Comparison of ENCODE assay signal across 18 cellular contexts in the genomic region with DNA sequence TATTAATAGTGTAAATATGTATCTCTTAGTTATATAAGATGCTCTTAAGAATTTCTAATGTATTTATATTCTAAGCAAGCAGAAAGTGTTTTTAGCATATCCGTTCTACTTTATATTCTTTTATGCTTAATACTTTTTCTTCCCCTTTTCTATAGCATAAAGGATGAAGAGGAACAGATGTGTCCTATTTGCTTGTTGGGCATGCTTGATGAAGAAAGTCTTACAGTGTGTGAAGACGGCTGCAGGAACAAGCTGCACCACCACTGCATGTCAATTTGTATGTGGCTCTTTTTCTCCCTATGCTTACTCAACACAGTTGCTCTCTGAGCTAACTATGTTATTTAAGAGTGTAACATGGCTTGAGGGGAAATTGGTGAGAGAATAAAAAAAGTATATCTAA. TPM values are rescaled to one million over a fixed set of nuclear protein-coding genes. Genes with fewer than 3 reads are reported as not detected.
A peak's percentile ranks its signal among the peaks of the same experiment; 100 is the strongest.
DNase-seq lines count a peak whose midpoint lies in the region; ATAC-seq and TF ChIP-seq lines count a peak whose summit lies in the region.
"Had no signal": no experiment of that assay in that cellular context is flagged by ENCODE, and none has a peak within 500 bp of the region (broad histone marks: within the 10 kb centered on the region; RNA-seq: fewer than 3 reads in every experiment).

No MANE protein-coding gene starts in this region.

- WGBS in gastroesophageal sphincter (ENCODE audit: low coverage in 1 of 2), 2 donors: 90 to 92% methylated on average over 2 of the region's 2 CpGs

- H3K79me2 ChIP-seq in DOHH2 (ENCODE audit: control insufficient read depth, low read length): no peaks in the 10 kb centered on the region

- H3K27ac ChIP-seq in DOHH2 (ENCODE audit: low read depth, low read length): peak overlapping the region; percentile 8; the same call in 1 of the 2 replicates
- H3K27ac ChIP-seq in gastroesophageal sphincter: no peak overlapping the region
- H3K27ac ChIP-seq: Peyer's patch, SK-N-MC had no signal

- H3K4me3 ChIP-seq in DOHH2 (ENCODE audit: low read length) (no peak overlapping the region), gastroesophageal sphincter (no peak overlapping the region)
- H3K4me3 ChIP-seq: K562, Peyer's patch, SK-N-MC had no signal

- peaks cover 23% of the 10 kb centered on the region for H3K4me1 Mint-ChIP-seq in activated naive CD8-positive, alpha-beta T cell treated with anti-CD3 and anti-CD28 coated beads, Interleukin-2, amount 50 U/mL, for 24 hours
- H3K4me1 Mint-ChIP-seq in activated naive CD8-positive, alpha-beta T cell treated with anti-CD3 and anti-CD28 coated beads for 36 hours: peaks cover 13% of the 10 kb centered on the region
- H3K4me1 Mint-ChIP-seq in T-cell (peaks cover 23 to 42% (median 24%) of the 10 kb centered on the region in 3 donors), osteocyte (ENCODE audit: unreplicated experiment) (no peaks in the 10 kb centered on the region)
- H3K4me1 Mint-ChIP-seq in naive thymus-derived CD8-positive, alpha-beta T cell: peaks cover 0 to 31% (median 7%) of the 10 kb centered on the region in 4 donors

- TF ChIP-seq CTCF in DOHH2 (IDR thresholded peaks at IDR 0.05; ENCODE audit: low read depth, low read length, poor library complexity, severe bottlenecking) (no peak), osteocyte (IDR thresholded peaks at IDR 0.05) (no peak), gastroesophageal sphincter (IDR thresholded peaks at IDR 0.05) (no peak)

- no peak for TF ChIP-seq EP300 in gastroesophageal sphincter (IDR thresholded peaks at IDR 0.05)

- H3K27me3 ChIP-seq in DOHH2 (ENCODE audit: control insufficient read depth, low read length) (no peaks in the 10 kb centered on the region), gastroesophageal sphincter (no peaks in the 10 kb centered on the region)
- H3K27me3 ChIP-seq: Peyer's patch had no signal

- H3K4me1 ChIP-seq in DOHH2 (ENCODE audit: control insufficient read depth, low read length): peaks cover 19% of the 10 kb centered on the region
- no peaks in the 10 kb centered on the region for H3K4me1 ChIP-seq in gastroesophageal sphincter
- H3K4me1 ChIP-seq: Peyer's patch had no signal

- POLR2A ChIA-PET in T-cell (lab: Charles Lee): no interaction called here
- POLR2A ChIA-PET in naive thymus-derived CD8-positive, alpha-beta T cell (lab: Charles Lee): no interaction called here

- no peak for ATAC-seq in activated naive CD8-positive, alpha-beta T cell treated with anti-CD3 and anti-CD28 coated beads, Interleukin-2, amount 50 U/mL, for 24 hours
- ATAC-seq in T-cell (replicated peaks in 1 of 4): no peak
- ATAC-seq in naive thymus-derived CD8-positive, alpha-beta T cell: no peak
- ATAC-seq in gastroesophageal sphincter: no peak
- ATAC-seq: K562, Right ventricle myocardium inferior had no signal

- H3F3A ChIP-seq in DOHH2 (ENCODE audit: control insufficient read depth, insufficient read depth): 0 out of 2 replicates have a peak, but pooled peaks cover 6% of the 10 kb centered on the region

- H3K36me3 Mint-ChIP-seq in activated naive CD8-positive, alpha-beta T cell treated with anti-CD3 and anti-CD28 coated beads, Interleukin-2, amount 50 U/mL, for 24 hours (ENCODE audit: low read depth): peaks cover 38% of the 10 kb centered on the region
- H3K36me3 Mint-ChIP-seq in activated naive CD8-positive, alpha-beta T cell treated with anti-CD3 and anti-CD28 coated beads for 36 hours: peaks cover 19% of the 10 kb centered on the region
- H3K36me3 Mint-ChIP-seq in T-cell: peaks cover 48% of the 10 kb centered on the region
- H3K36me3 Mint-ChIP-seq in naive thymus-derived CD8-positive, alpha-beta T cell: peaks cover 6 to 83% (median 16%) of the 10 kb centered on the region in 3 donors
- H3K36me3 Mint-ChIP-seq in osteocyte (ENCODE audit: unreplicated experiment): peaks cover 55% of the 10 kb centered on the region

- TF ChIP-seq POLR2A in gastroesophageal sphincter (IDR thresholded peaks at IDR 0.05): no peak

- no peak overlapping the region for H3K4me3 Mint-ChIP-seq in activated naive CD8-positive, alpha-beta T cell treated with anti-CD3 and anti-CD28 coated beads, Interleukin-2, amount 50 U/mL, for 24 hours
- no peak overlapping the region for H3K4me3 Mint-ChIP-seq in activated naive CD8-positive, alpha-beta T cell treated with anti-CD3 and anti-CD28 coated beads for 36 hours
- H3K4me3 Mint-ChIP-seq in T-cell (no peak overlapping the region), osteocyte (ENCODE audit: unreplicated experiment) (no peak overlapping the region)
- no peak overlapping the region for H3K4me3 Mint-ChIP-seq in naive thymus-derived CD8-positive, alpha-beta T cell
- H3K4me3 Mint-ChIP-seq: HFFc6 had no signal

- no peaks in the 10 kb centered on the region for H3K27me3 Mint-ChIP-seq in activated naive CD8-positive, alpha-beta T cell treated with anti-CD3 and anti-CD28 coated beads, Interleukin-2, amount 50 U/mL, for 24 hours
- H3K27me3 Mint-ChIP-seq in activated naive CD8-positive, alpha-beta T cell treated with anti-CD3 and anti-CD28 coated beads for 36 hours: no peaks in the 10 kb centered on the region
- H3K27me3 Mint-ChIP-seq in T-cell (no peaks in the 10 kb centered on the region), osteocyte (ENCODE audit: unreplicated experiment) (no peaks in the 10 kb centered on the region)
- no peaks in the 10 kb centered on the region for H3K27me3 Mint-ChIP-seq in naive thymus-derived CD8-positive, alpha-beta T cell

- 0 out of 2 replicates have a peak overlapping the region, but pooled peaks have one; percentile 15 for H3K4me2 ChIP-seq in DOHH2 (ENCODE audit: low read length)

- no peak for DNase-seq in activated naive CD8-positive, alpha-beta T cell treated with anti-CD3 and anti-CD28 coated beads, Interleukin-2, amount 50 U/mL, for 24 hours
- DNase-seq in activated naive CD8-positive, alpha-beta T cell treated with anti-CD3 and anti-CD28 coated beads for 36 hours: no peak
- DNase-seq in T-cell (no peak), osteocyte (ENCODE audit: extremely low spot score, unreplicated experiment) (no peak), NCI-H774 (lab: John Stamatoyannopoulos, UW) (no peak)
- no peak for DNase-seq in naive thymus-derived CD8-positive, alpha-beta T cell
- DNase-seq: DND-41, GDM1, HFFc6, NCI-H1092, NCI-H2081 treated with DMSO at 0.1 percent for 48 hours, NCI-H510A treated with DMSO at 0.1 percent for 48 hours, Peyer's patch had no signal

- H3K9me2 ChIP-seq in DOHH2 (replicated peaks; ENCODE audit: control insufficient read depth, low read length): no peaks in the 10 kb centered on the region

- peaks cover 80% of the 10 kb centered on the region for H3K36me3 ChIP-seq in DOHH2 (ENCODE audit: control insufficient read depth, low read length)
- H3K36me3 ChIP-seq in gastroesophageal sphincter: peaks cover 0 to 78% of the 10 kb centered on the region in 2 donors

- H3K9me3 ChIP-seq in DOHH2 (ENCODE audit: control insufficient read depth, insufficient read depth, low read length) (no peaks in the 10 kb centered on the region), gastroesophageal sphincter (no peaks in the 10 kb centered on the region)
- H3K9me3 ChIP-seq: Peyer's patch had no signal

- CTCF ChIA-PET in T-cell (lab: Charles Lee): interaction anchor here in 1 of 2 donors (0.6 kb wide), 1 partner anchor 22 kb away, joined by 3 read pairs; no protein-coding TSS in a partner anchor

- no peaks in the 10 kb centered on the region for H4K20me1 ChIP-seq in DOHH2 (ENCODE audit: control insufficient read depth, insufficient read depth, low read depth, low read length)

- no peaks in the 10 kb centered on the region for H3K9me3 Mint-ChIP-seq in activated naive CD8-positive, alpha-beta T cell treated with anti-CD3 and anti-CD28 coated beads, Interleukin-2, amount 50 U/mL, for 24 hours
- no peaks in the 10 kb centered on the region for H3K9me3 Mint-ChIP-seq in activated naive CD8-positive, alpha-beta T cell treated with anti-CD3 and anti-CD28 coated beads for 36 hours
- H3K9me3 Mint-ChIP-seq in T-cell (no peaks in the 10 kb centered on the region), osteocyte (ENCODE audit: unreplicated experiment) (no peaks in the 10 kb centered on the region)
- no peaks in the 10 kb centered on the region for H3K9me3 Mint-ChIP-seq in naive thymus-derived CD8-positive, alpha-beta T cell
- H3K9me3 Mint-ChIP-seq: HFFc6 had no signal

- H3K27ac Mint-ChIP-seq in activated naive CD8-positive, alpha-beta T cell treated with anti-CD3 and anti-CD28 coated beads, Interleukin-2, amount 50 U/mL, for 24 hours: peak overlapping the region; percentile 2
- no peak overlapping the region for H3K27ac Mint-ChIP-seq in activated naive CD8-positive, alpha-beta T cell treated with anti-CD3 and anti-CD28 coated beads for 36 hours
- H3K27ac Mint-ChIP-seq in T-cell (peak overlapping the region; percentile 5 to 26), osteocyte (ENCODE audit: unreplicated experiment) (no peak overlapping the region)
- H3K27ac Mint-ChIP-seq in naive thymus-derived CD8-positive, alpha-beta T cell: peak overlapping the region in 6 of 10 donors; percentile 6 to 81 (median 40)
- H3K27ac Mint-ChIP-seq: HFFc6 had no signal

RNA-seq across cellular contexts. Expression of a gene that starts 37.6 kb away (rescaled TPM):
- total RNA-seq in activated naive CD8-positive, alpha-beta T cell treated with anti-CD3 and anti-CD28 coated beads for 36 hours: 10 to 100 TPM; 12.1 to 15.4 TPM
- 1 to 10 TPM in 4 of 5 donors, under 1 TPM in 1; 0.73 to 6.4 (median 5.3) TPM for total RNA-seq in T-cell
- 10 to 100 TPM; 11.0 to 11.7 TPM for total RNA-seq in naive thymus-derived CD8-positive, alpha-beta T cell
- polyA plus RNA-seq in naive thymus-derived CD8-positive, alpha-beta T cell: 10 to 100 TPM in 1 of 3 donors, 1 to 10 TPM in 2; 9.4 to 12.8 (median 9.8) TPM
- total RNA-seq in osteocyte: 10.1 and 11.0 TPM in 2 replicates
- 10 to 100 TPM in 3 of 4 donors, 1 to 10 TPM in 1; 5.9 to 19.6 (median 15.5) TPM for total RNA-seq in gastroesophageal sphincter

RNA-seq across cellular contexts. Expression of a gene that starts 56.4 kb away (rescaled TPM):
- 10 to 100 TPM; 10.1 to 10.6 TPM for total RNA-seq in activated naive CD8-positive, alpha-beta T cell treated with anti-CD3 and anti-CD28 coated beads for 36 hours
- 10 to 100 TPM; 53.1 to 96.0 (median 80.6) TPM for total RNA-seq in T-cell
- 10 to 100 TPM; 35.6 to 38.0 TPM for total RNA-seq in naive thymus-derived CD8-positive, alpha-beta T cell
- polyA plus RNA-seq in naive thymus-derived CD8-positive, alpha-beta T cell: 10 to 100 TPM; 15.3 to 20.3 (median 19.2) TPM
- total RNA-seq in osteocyte: 15.7 TPM in 2 replicates
- 10 to 100 TPM in 2 of 4 donors, 1 to 10 TPM in 2; 7.6 to 16.0 (median 9.7) TPM for total RNA-seq in gastroesophageal sphincter

Comparison
In these comparisons a context has a peak if more than half of its experiments do, and no peak if none do; other contexts are left out.
1. H3K27ac Mint-ChIP-seq: peak in activated naive CD8-positive, alpha-beta T cell treated with anti-CD3 and anti-CD28 coated beads, Interleukin-2, amount 50 U/mL, for 24 hours (single experiment), T-cell (2 of 2) and naive thymus-derived CD8-positive, alpha-beta T cell (6 of 10); none in activated naive CD8-positive, alpha-beta T cell treated with anti-CD3 and anti-CD28 coated beads for 36 hours (single experiment) and osteocyte (single experiment).